Comparison of ENCODE assay signal across 22 cellular contexts in the genomic region with DNA sequence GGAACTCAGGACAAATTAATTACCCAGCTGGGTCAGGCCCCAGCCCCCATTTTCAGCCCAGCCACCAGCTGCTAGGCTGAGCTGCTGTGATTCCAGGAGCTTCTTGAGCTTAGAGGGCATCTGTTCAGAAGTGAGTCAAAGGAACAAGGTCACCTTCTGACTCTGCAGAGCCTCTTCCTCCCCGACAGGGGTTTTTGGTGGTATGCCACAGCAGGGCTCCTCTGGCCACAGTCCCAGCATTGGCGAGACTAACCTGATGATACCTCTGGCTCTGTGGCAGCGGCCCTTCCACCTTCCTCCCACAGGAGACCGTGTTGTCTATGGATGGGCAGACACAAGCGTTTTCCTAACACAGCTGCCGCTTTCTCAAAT. TPM values are rescaled to one million over a fixed set of nuclear protein-coding genes. Genes with fewer than 3 reads are reported as not detected.
A peak's percentile ranks its signal among the peaks of the same experiment; 100 is the strongest.
DNase-seq lines count a peak whose midpoint lies in the region; ATAC-seq and TF ChIP-seq lines count a peak whose summit lies in the region.
"Had no signal": no experiment of that assay in that cellular context is flagged by ENCODE, and none has a peak within 500 bp of the region (broad histone marks: within the 10 kb centered on the region; RNA-seq: fewer than 3 reads in every experiment).

No MANE protein-coding gene starts in this region.

- H3K9me3 Mint-ChIP-seq in effector memory CD8-positive, alpha-beta T cell: no peaks in the 10 kb centered on the region
- H3K9me3 Mint-ChIP-seq in immature natural killer cell: no peaks in the 10 kb centered on the region
- H3K9me3 Mint-ChIP-seq: T-helper 2 cell treated with Interferon-gamma antibody and Interleukin-4, amounts not matched to agents 5 μg/mL and 100 μg/mL, for 36 hours had no signal

- DNase-seq in DMS53 (lab: John Stamatoyannopoulos, UW) (peak; percentile 54), DMS53 treated with DMSO at 0.1 percent for 48 hours (lab: John Stamatoyannopoulos, UW; ENCODE audit: unreplicated experiment) (no peak), D341Med (ENCODE audit: low spot score) (peak; percentile 15), RWPE1 (ENCODE audit: low spot score) (no peak), immature natural killer cell (no peak), NCI-H2029 treated with DMSO at 0.1 percent for 48 hours (lab: John Stamatoyannopoulos, UW) (no peak)
- no peak for DNase-seq in effector memory CD8-positive, alpha-beta T cell
- DNase-seq: activated CD4-positive, alpha-beta T cell treated with anti-CD3 and anti-CD28 coated beads for 4 hours; C1 segment of cervical spinal cord; foreskin fibroblast; left colon; NCI-H1436; NCI-H345; ovary; stimulated activated CD4-positive, alpha-beta T cell treated with anti-CD3 and anti-CD28 coated beads, Interleukin-4, amount 100 ng/mL, for 4 hours; transverse colon had no signal

- no peak overlapping the region for H3K4me3 Mint-ChIP-seq in effector memory CD8-positive, alpha-beta T cell
- no peak overlapping the region for H3K4me3 Mint-ChIP-seq in immature natural killer cell
- H3K4me3 Mint-ChIP-seq: T-helper 2 cell treated with Interferon-gamma antibody and Interleukin-4, amounts not matched to agents 5 μg/mL and 100 μg/mL, for 36 hours had no signal

- peaks cover 0 to 2% of the 10 kb centered on the region in 2 donors for H3K4me1 Mint-ChIP-seq in effector memory CD8-positive, alpha-beta T cell (ENCODE audit: low read depth in 2 of 2)
- H3K4me1 Mint-ChIP-seq in immature natural killer cell: no peaks in the 10 kb centered on the region

- H3K27ac ChIP-seq in RWPE1: 0 out of 2 replicates have a peak overlapping the region, but pooled peaks have one; percentile 21
- H3K27ac ChIP-seq: 22Rv1, ascending aorta, ovary, skin epidermis, transverse colon had no signal

- POLR2A ChIA-PET in RWPE1 (lab: Yijun Ruan, JAX; ENCODE audit: low non-redundant PET): no interaction called here

- no peaks in the 10 kb centered on the region for H3K27me3 Mint-ChIP-seq in effector memory CD8-positive, alpha-beta T cell
- peaks cover 4 to 7% (median 5%) of the 10 kb centered on the region in 3 donors for H3K27me3 Mint-ChIP-seq in immature natural killer cell (ENCODE audit: low read depth in 3 of 3)

- H3K27ac Mint-ChIP-seq in effector memory CD8-positive, alpha-beta T cell: no peak overlapping the region
- no peak overlapping the region for H3K27ac Mint-ChIP-seq in immature natural killer cell
- H3K27ac Mint-ChIP-seq: T-helper 2 cell treated with Interferon-gamma antibody and Interleukin-4, amounts not matched to agents 5 μg/mL and 100 μg/mL, for 36 hours had no signal

- CTCF ChIA-PET in RWPE1 (lab: Yijun Ruan, JAX): interaction anchor here (1.0 kb wide), 1 partner anchor 13 kb away, joined by 4 read pairs; no protein-coding TSS in a partner anchor

- peaks cover 6% of the 10 kb centered on the region for H3K36me3 Mint-ChIP-seq in effector memory CD8-positive, alpha-beta T cell (ENCODE audit: insufficient read depth)
- peaks cover 0 to 4% (median 0%) of the 10 kb centered on the region in 3 donors for H3K36me3 Mint-ChIP-seq in immature natural killer cell

- peak; percentile 21 for ATAC-seq in effector memory CD8-positive, alpha-beta T cell (replicated peaks)
- ATAC-seq in GM21447 (IDR thresholded peaks at IDR 0.05; ENCODE audit: unreplicated experiment): no peak
- ATAC-seq: Right ventricle myocardium inferior had no signal

- TF ChIP-seq CTCF in RWPE1 (conservative IDR thresholded peaks at IDR 0.05; ENCODE audit: low read depth): no peak

RNA-seq across cellular contexts. Expression of gene ZC3H12D, which starts 39.7 kb away (rescaled TPM):
- not detected for polyA plus RNA-seq in immature natural killer cell

RNA-seq across cellular contexts. Expression of gene SUMO4, which starts 45.0 kb away (rescaled TPM):
- polyA plus RNA-seq in immature natural killer cell: under 1 TPM in 1 of 3 donors, not detected in 2; 0.94 TPM

Comparison
In these comparisons a context has a peak if more than half of its experiments do, and no peak if none do; other contexts are left out.
1. DNase-seq: peak in DMS53 (single experiment) and D341Med (single experiment); none in DMS53 treated with DMSO at 0.1 percent for 48 hours (single experiment), RWPE1 (single experiment), effector memory CD8-positive, alpha-beta T cell (0 of 3), immature natural killer cell (0 of 3) and NCI-H2029 treated with DMSO at 0.1 percent for 48 hours (single experiment).